Comparison of ENCODE assay signal across 1 cellular context in the genomic region with DNA sequence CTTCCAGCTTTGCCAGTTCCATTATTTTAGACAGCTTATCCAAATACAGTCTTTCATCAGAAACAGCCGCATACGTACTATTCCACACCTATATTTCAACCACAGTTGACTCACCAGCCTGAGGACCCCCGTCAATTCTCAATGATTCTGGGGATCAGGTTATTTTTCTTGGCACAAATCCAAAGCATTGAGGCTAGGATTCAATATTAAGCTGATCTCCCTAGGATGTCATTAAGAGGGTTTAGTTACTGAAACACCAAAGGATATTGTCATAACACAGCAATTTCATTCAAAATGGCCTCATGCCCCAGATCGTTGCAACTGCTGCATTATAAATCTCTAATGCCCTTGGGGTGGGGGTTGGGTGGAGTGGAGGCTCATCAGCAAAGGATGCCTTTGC.
TF ChIP-seq lines count a peak whose summit lies in the region.

No MANE protein-coding gene starts in this region.

TF ChIP-seq in HEK293, 187 proteins besides CTCF, POLR2A, EP300 and RAD21 (continued from another document):
- TF ChIP-seq, protein P1, sequence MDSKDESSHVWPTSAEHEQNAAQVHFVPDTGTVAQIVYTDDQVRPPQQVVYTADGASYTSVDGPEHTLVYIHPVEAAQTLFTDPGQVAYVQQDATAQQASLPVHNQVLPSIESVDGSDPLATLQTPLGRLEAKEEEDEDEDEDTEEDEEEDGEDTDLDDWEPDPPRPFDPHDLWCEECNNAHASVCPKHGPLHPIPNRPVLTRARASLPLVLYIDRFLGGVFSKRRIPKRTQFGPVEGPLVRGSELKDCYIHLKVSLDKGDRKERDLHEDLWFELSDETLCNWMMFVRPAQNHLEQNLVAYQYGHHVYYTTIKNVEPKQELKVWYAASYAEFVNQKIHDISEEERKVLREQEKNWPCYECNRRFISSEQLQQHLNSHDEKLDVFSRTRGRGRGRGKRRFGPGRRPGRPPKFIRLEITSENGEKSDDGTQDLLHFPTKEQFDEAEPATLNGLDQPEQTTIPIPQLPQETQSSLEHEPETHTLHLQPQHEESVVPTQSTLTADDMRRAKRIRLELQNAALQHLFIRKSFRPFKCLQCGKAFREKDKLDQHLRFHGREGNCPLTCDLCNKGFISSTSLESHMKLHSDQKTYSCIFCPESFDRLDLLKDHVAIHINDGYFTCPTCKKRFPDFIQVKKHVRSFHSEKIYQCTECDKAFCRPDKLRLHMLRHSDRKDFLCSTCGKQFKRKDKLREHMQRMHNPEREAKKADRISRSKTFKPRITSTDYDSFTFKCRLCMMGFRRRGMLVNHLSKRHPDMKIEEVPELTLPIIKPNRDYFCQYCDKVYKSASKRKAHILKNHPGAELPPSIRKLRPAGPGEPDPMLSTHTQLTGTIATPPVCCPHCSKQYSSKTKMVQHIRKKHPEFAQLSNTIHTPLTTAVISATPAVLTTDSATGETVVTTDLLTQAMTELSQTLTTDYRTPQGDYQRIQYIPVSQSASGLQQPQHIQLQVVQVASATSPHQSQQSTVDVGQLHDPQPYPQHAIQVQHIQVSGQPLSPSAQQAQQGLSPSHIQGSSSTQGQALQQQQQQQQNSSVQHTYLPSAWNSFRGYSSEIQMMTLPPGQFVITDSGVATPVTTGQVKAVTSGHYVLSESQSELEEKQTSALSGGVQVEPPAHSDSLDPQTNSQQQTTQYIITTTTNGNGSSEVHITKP (tag by site-specific recombination; IDR thresholded peaks at IDR 0.05): 0 out of 2 replicates have a peak, but pooled peaks have one; percentile 33
- no peak for TF ChIP-seq ZNF248 (tag by site-specific recombination; IDR thresholded peaks at IDR 0.05)
